Comparison of ENCODE assay signal across 8 cellular contexts in the genomic region with DNA sequence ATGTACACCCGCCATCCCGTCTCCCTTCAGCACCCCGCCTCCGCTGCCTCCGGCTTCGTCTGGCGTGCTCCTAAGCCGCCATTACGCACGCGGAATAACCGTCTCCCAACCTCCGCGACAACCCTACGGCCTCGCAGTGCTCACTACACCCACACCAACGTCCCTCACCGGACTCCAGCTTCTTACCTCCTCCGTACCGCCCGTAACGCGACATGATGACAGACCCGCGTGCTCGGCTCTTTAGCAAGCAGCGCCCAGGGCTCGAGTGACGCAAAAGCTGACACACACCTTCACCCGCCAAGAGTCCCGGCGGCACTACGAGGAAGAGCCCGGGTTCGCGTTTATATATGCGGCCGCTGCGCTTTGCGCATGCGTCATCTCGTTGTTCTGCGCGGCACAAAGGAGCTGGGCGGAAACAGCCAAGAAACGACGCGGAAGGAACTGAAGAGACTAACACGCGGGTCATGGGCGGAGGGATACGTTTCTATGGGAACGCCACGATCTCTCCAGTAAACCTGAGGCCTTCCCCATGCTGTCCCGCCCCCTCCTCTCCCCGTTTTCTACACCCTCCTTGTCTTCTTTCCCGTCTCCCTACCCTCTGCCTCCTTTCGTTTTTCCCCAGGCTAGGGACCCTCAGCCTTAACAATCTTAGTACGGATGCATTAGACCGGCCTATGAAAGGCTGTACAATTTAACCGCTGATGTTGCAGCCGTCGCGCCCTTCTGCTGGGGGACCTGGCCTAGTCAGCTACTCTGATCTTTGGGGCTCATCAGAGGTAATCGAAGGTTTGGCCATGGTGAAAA. TPM values are rescaled to one million over a fixed set of nuclear protein-coding genes. Genes with fewer than 3 reads are reported as not detected.
DNase-seq lines count a peak whose midpoint lies in the region; ATAC-seq and TF ChIP-seq lines count a peak whose summit lies in the region.

A gene (minus strand): TSS at position 319 of the 804 bp plus-strand sequence. CDS start 105 bp downstream, at position 214.

- peak; percentile 85 for ATAC-seq in HG02763 (IDR thresholded peaks at IDR 0.05; ENCODE audit: unreplicated experiment)

- peak; percentile 76 to 100 for TF ChIP-seq EP300 in tibial nerve (IDR thresholded peaks at IDR 0.05)

- peak within 1 kb of the TSS; percentile 98 for H2AFZ ChIP-seq in parathyroid adenoma

- H3K9ac ChIP-seq in adipocyte (ENCODE audit: low read length) (peak within 1 kb of the TSS; percentile 96), parathyroid adenoma (peak within 1 kb of the TSS; percentile 96)

- H3K27me3 ChIP-seq in adipocyte (replicated peaks; ENCODE audit: control insufficient read depth, insufficient read depth, low read length), result no peaks in the 10 kb centered on the region
- no peaks in the 10 kb centered on the region for H3K27me3 ChIP-seq in cardiac muscle cell
- no peaks in the 10 kb centered on the region for H3K27me3 ChIP-seq in parathyroid adenoma (ENCODE audit: control insufficient read depth, insufficient read depth, low read length)
- H3K27me3 ChIP-seq in tibial nerve, result no peaks in the 10 kb centered on the region

- WGBS in tibial nerve, 2 donors, result 0 to 1% methylated on average over 56 to 65 of the region's 65 CpGs

- DNase-seq in GM12865 (ENCODE audit: low read depth), result peak; percentile 99
- peak; percentile 98 for DNase-seq in NCI-H1436 (lab: John Stamatoyannopoulos, UW)
- DNase-seq in T follicular helper cell (ENCODE audit: low read depth), result peak; percentile 97
- peak; percentile 100 for DNase-seq in adipocyte (ENCODE audit: low read depth)
- peak; percentile 99 to 100 for DNase-seq in cardiac muscle cell (ENCODE audit: low read depth in 1 of 2, low spot score in 1 of 2)
- DNase-seq in tibial nerve (ENCODE audit: low spot score in 2 of 2), result peak; percentile 97

- H3K36me3 ChIP-seq in adipocyte (ENCODE audit: control insufficient read depth, insufficient read depth, low read length, severe bottlenecking) (peaks cover 33% of the 10 kb centered on the region), cardiac muscle cell (peaks cover 33% of the 10 kb centered on the region), parathyroid adenoma (ENCODE audit: control insufficient read depth, insufficient read depth, low read length) (no peaks in the 10 kb centered on the region), tibial nerve (peaks cover 0 to 29% (median 22%) of the 10 kb centered on the region in 3 donors)

- H3K9me3 ChIP-seq in adipocyte (ENCODE audit: control insufficient read depth, low read length) (no peaks in the 10 kb centered on the region), cardiac muscle cell (ENCODE audit: low read depth) (no peaks in the 10 kb centered on the region), parathyroid adenoma (ENCODE audit: control insufficient read depth, low read length) (no peaks in the 10 kb centered on the region), tibial nerve (no peaks in the 10 kb centered on the region)

- peak within 1 kb of the TSS; percentile 81 for H3K27ac ChIP-seq in cardiac muscle cell
- H3K27ac ChIP-seq in parathyroid adenoma, result peak within 1 kb of the TSS; percentile 99
- H3K27ac ChIP-seq in tibial nerve, result peak within 1 kb of the TSS; percentile 97 to 100 (median 98)

- H3K4me3 ChIP-seq in GM12865 (ENCODE audit: low read depth, low read length) (peak within 1 kb of the TSS; percentile 86), adipocyte (ENCODE audit: low read length) (peak within 1 kb of the TSS; percentile 95), cardiac muscle cell (peak within 1 kb of the TSS; percentile 93), parathyroid adenoma (ENCODE audit: low read depth, low read length) (peak within 1 kb of the TSS; percentile 93), tibial nerve (peak within 1 kb of the TSS; percentile 74 to 95 (median 90))

- peak within 1 kb of the TSS; percentile 95 for H3K4me2 ChIP-seq in parathyroid adenoma (ENCODE audit: low read length)

- TF ChIP-seq CTCF in GM12865 (IDR thresholded peaks at IDR 0.05; ENCODE audit: insufficient read depth, low read depth, low read length, missing control alignments) (no peak), cardiac muscle cell (IDR thresholded peaks at IDR 0.05; ENCODE audit: low read depth, low read length) (no peak), parathyroid adenoma (IDR thresholded peaks at IDR 0.05) (peak; percentile 23), tibial nerve (IDR thresholded peaks at IDR 0.05) (peak in 2 of 5 experiments; percentile 47 to 65)

- TF ChIP-seq POLR2A in tibial nerve (IDR thresholded peaks at IDR 0.05), result peak; percentile 100

- peaks cover 21% of the 10 kb centered on the region for H3K79me2 ChIP-seq in parathyroid adenoma

- H3K4me1 ChIP-seq in adipocyte (ENCODE audit: control insufficient read depth, insufficient read depth, low read length), result peaks cover 28% of the 10 kb centered on the region
- H3K4me1 ChIP-seq in cardiac muscle cell (ENCODE audit: low read depth), result peaks cover 31% of the 10 kb centered on the region
- H3K4me1 ChIP-seq in parathyroid adenoma, result peaks cover 28% of the 10 kb centered on the region
- peaks cover 0 to 63% (median 21%) of the 10 kb centered on the region in 4 donors for H3K4me1 ChIP-seq in tibial nerve

RNA-seq across cellular contexts. Expression of the gene that starts here (rescaled TPM):
- 79.6 and 118 TPM in 2 replicates for total RNA-seq in cardiac muscle cell
- 136 and 179 TPM in 2 replicates for polyA plus RNA-seq in cardiac muscle cell
- total RNA-seq in tibial nerve, result 10 to 100 TPM; 62.6 to 85.5 (median 80.9) TPM

Comparison
In these comparisons a context has a peak if more than half of its experiments do, and no peak if none do; other contexts are left out.
1. Peak in every context shown above with its lines: DNase-seq, ATAC-seq, H3K4me3 ChIP-seq and H3K27ac ChIP-seq.